ENCODE assay signal across 1 cellular context in genomic region chr11:67646535-67647336, GRCh38.
TF ChIP-seq lines count a peak whose summit lies in the region.

No MANE protein-coding gene starts in this region.

TF ChIP-seq in GM23338, 12 proteins besides CTCF, POLR2A, EP300 and RAD21 (continued from another document):
- TF ChIP-seq STAT1 (IDR thresholded peaks at IDR 0.05; ENCODE audit: unreplicated experiment) (no peak), EZH2 (IDR thresholded peaks at IDR 0.05; ENCODE audit: low read depth, unreplicated experiment) (no peak), EZH2phosphoT487 (IDR thresholded peaks at IDR 0.05; ENCODE audit: unreplicated experiment) (no peak), ETS1 (IDR thresholded peaks at IDR 0.05) (no peak), ZNF462 (CRISPR knock-in tag; IDR thresholded peaks at IDR 0.05) (no peak), ZNF114 (CRISPR knock-in tag; IDR thresholded peaks at IDR 0.05) (no peak)
